Comparison of ENCODE assay signal across 13 cellular contexts in the genomic region with DNA sequence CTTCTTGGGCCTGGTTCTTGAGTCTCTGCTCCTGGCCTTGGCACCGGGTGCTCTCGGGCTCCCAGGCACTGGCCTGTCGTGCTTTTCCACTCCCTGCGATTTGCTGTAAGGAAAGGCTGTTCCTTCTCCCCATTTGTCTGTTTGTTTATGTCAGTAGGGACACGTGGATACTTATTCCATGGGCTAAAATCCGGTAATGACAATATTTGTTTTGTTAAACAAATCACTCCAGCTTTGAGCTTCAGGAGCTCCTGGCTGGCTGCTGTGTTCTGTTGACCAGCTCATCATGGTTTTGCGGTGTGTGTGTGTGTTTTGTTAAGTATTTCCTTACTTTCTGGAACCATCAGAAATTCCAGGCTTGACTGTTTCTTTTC. TPM values are rescaled to one million over a fixed set of nuclear protein-coding genes. Genes with fewer than 3 reads are reported as not detected.
A peak's percentile ranks its signal among the peaks of the same experiment; 100 is the strongest.
DNase-seq lines count a peak whose midpoint lies in the region; ATAC-seq, FAIRE-seq and TF ChIP-seq lines count a peak whose summit lies in the region.
"Had no signal": no experiment of that assay in that cellular context is flagged by ENCODE, and none has a peak within 500 bp of the region (broad histone marks: within the 10 kb centered on the region; RNA-seq: fewer than 3 reads in every experiment).

No MANE protein-coding gene starts in this region.

- no peak for TF ChIP-seq CTCF in HepG2 (CRISPR knock-in tag; IDR thresholded peaks at IDR 0.05)

- DNase-seq in SIG-M5 treated with dmso at 0.1 percent for 504 hours (lab: John Stamatoyannopoulos, UW; ENCODE audit: unreplicated experiment), result peak; percentile 25
- no peak for DNase-seq in SIG-M5 (lab: John Stamatoyannopoulos, UW)
- peak; percentile 26 for DNase-seq in NCI-H69 (lab: John Stamatoyannopoulos, UW)
- peak; percentile 40 for DNase-seq in HepG2 (ENCODE audit: low spot score)
- no peak for DNase-seq in activated T-cell treated with anti-CD3 and anti-CD28 coated beads, Interleukin-2, amount 50 U/mL, for 72 hours
- DNase-seq in SHP77 treated with DMSO at 0.1 percent for 48 hours (lab: John Stamatoyannopoulos, UW), result no peak
- DNase-seq in stimulated activated CD4-positive, alpha-beta T cell treated with anti-CD3 and anti-CD28 coated beads, Interleukin-2, amount 100 ng/mL, for 24 hours, result no peak
- DNase-seq: C1 segment of cervical spinal cord, NCI-H1930, NCI-H510A treated with DMSO at 0.1 percent for 48 hours, PC-3, SK-N-SH had no signal

- H3K4me3 ChIP-seq in HepG2 (replicated peaks in 1 of 3; ENCODE audit: insufficient read depth in 1 of 3, low read depth in 2 of 3, low read length in 3 of 3), result no peak overlapping the region

- H3K27ac ChIP-seq in HepG2 (ENCODE audit: extremely low read length, insufficient read depth, low read length), result no peak overlapping the region

- no peaks in the 10 kb centered on the region for H4K20me1 ChIP-seq in HepG2 (ENCODE audit: insufficient read depth, low read length)

- H3K79me2 ChIP-seq in HepG2 (ENCODE audit: insufficient read depth, low read length), result no peaks in the 10 kb centered on the region

- H3K4me1 ChIP-seq in HepG2 (ENCODE audit: insufficient read depth, low read length), result peaks cover 6% of the 10 kb centered on the region

- no peak for TF ChIP-seq POLR2A in HepG2 (IDR thresholded peaks at IDR 0.05; ENCODE audit: insufficient read depth in 1 of 2, low read depth in 2 of 2, low read length in 2 of 2)

- FAIRE-seq in HepG2 (lab: Jason Lieb, UNC), result no peak
- FAIRE-seq: A204.1 had no signal

- POLR2A ChIA-PET in HepG2 (lab: Yijun Ruan, JAX), result no interaction called here

- TF ChIP-seq EP300 in HepG2 (IDR thresholded peaks at IDR 0.05; ENCODE audit: low read depth in 2 of 2, low read length in 2 of 2) (no peak), HepG2 (CRISPR knock-in tag; IDR thresholded peaks at IDR 0.05; ENCODE audit: borderline replicate concordance) (no peak)

- in situ Hi-C loops in HepG2 (cut with HindIII; ENCODE audit: extremely low pct_ligation_motif_present, low pct_unique_long_range_greater_than_20kb), result no loop called here

- no peak overlapping the region for H2AFZ ChIP-seq in HepG2 (ENCODE audit: low read length)

- H3K27ac Mint-ChIP-seq in activated T-cell treated with anti-CD3 and anti-CD28 coated beads, Interleukin-2, amount 50 U/mL, for 72 hours, result no peak overlapping the region

- H3K36me3 ChIP-seq in HepG2 (replicated peaks in 1 of 2; ENCODE audit: control insufficient read depth in 1 of 2, insufficient read depth in 2 of 2, low read length in 2 of 2), result no peaks in the 10 kb centered on the region

- no peak overlapping the region for H3K9ac ChIP-seq in HepG2 (ENCODE audit: insufficient read depth, low read depth, low read length)
- H3K9ac ChIP-seq: SK-N-SH had no signal

- peaks cover 23% of the 10 kb centered on the region for H3K27me3 Mint-ChIP-seq in activated T-cell treated with anti-CD3 and anti-CD28 coated beads, Interleukin-2, amount 50 U/mL, for 72 hours (ENCODE audit: low read depth)

- peaks cover 3 to 4% of the 10 kb centered on the region in 2 donors for H3K9me3 Mint-ChIP-seq in activated T-cell treated with anti-CD3 and anti-CD28 coated beads, Interleukin-2, amount 50 U/mL, for 72 hours

- peaks cover 4 to 14% of the 10 kb centered on the region in 2 donors for H3K36me3 Mint-ChIP-seq in activated T-cell treated with anti-CD3 and anti-CD28 coated beads, Interleukin-2, amount 50 U/mL, for 72 hours (ENCODE audit: insufficient read depth in 2 of 2)

- H3K4me2 ChIP-seq in HepG2 (ENCODE audit: low read depth, low read length), result no peak overlapping the region
- H3K4me2 ChIP-seq: SK-N-SH had no signal

- no peak for TF ChIP-seq RAD21 in HepG2 (CRISPR knock-in tag; IDR thresholded peaks at IDR 0.05)

- WGBS in HepG2 (ENCODE audit: low lambda C conversion rate), result 1% methylated on average over 7 of the region's 7 CpGs

- ATAC-seq in HepG2, result peak; percentile 75
- ATAC-seq in activated T-cell treated with anti-CD3 and anti-CD28 coated beads, Interleukin-2, amount 50 U/mL, for 72 hours (replicated peaks in 1 of 2), result no peak
- ATAC-seq: PC-3 had no signal

- peaks cover 6 to 40% of the 10 kb centered on the region in 2 experiments for H3K27me3 ChIP-seq in HepG2 (ENCODE audit: control insufficient read depth in 1 of 2, insufficient read depth in 2 of 2, low read length in 2 of 2)

- intact Hi-C loops in HepG2 (cut with micrococcal nuclease; ENCODE audit: unreplicated experiment), result no loop called here

- no peaks in the 10 kb centered on the region for H3K4me1 Mint-ChIP-seq in activated T-cell treated with anti-CD3 and anti-CD28 coated beads, Interleukin-2, amount 50 U/mL, for 72 hours (ENCODE audit: low read depth)

- H3K4me3 Mint-ChIP-seq in activated T-cell treated with anti-CD3 and anti-CD28 coated beads, Interleukin-2, amount 50 U/mL, for 72 hours, result no peak overlapping the region

- CTCF ChIA-PET in HepG2 (lab: Yijun Ruan, JAX; ENCODE audit: low intra/inter-chr PET ratio, low total read pairs), result no interaction called here

- H3K9me3 ChIP-seq in HepG2 (ENCODE audit: low read length), result peaks cover 22% of the 10 kb centered on the region
- H3K9me3 ChIP-seq: SK-N-SH had no signal

- BruUV-seq in HepG2 (replicated peaks; lab: Mats Ljungman, UMichigan), result no TSS peak

TF ChIP-seq in HepG2, 621 proteins besides CTCF, POLR2A, EP300 and RAD21 (continues in another document):
- TF ChIP-seq BHLHE40 (IDR thresholded peaks at IDR 0.05; ENCODE audit: low read length) (peak; percentile 26; the same call in 1 of the 2 replicates), SAP130 (CRISPR knock-in tag; IDR thresholded peaks at IDR 0.05; ENCODE audit: low read depth) (0 out of 2 replicates have a peak, but pooled peaks have one; percentile 40)
- TF ChIP-seq, protein P1, sequence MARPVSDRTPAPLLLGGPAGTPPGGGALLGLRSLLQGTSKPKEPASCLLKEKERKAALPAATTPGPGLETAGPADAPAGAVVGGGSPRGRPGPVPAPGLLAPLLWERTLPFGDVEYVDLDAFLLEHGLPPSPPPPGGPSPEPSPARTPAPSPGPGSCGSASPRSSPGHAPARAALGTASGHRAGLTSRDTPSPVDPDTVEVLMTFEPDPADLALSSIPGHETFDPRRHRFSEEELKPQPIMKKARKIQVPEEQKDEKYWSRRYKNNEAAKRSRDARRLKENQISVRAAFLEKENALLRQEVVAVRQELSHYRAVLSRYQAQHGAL (CRISPR knock-in tag; IDR thresholded peaks at IDR 0.05; ENCODE audit: not compliant biosample characterization), result no peak
- TF ChIP-seq, protein P2, sequence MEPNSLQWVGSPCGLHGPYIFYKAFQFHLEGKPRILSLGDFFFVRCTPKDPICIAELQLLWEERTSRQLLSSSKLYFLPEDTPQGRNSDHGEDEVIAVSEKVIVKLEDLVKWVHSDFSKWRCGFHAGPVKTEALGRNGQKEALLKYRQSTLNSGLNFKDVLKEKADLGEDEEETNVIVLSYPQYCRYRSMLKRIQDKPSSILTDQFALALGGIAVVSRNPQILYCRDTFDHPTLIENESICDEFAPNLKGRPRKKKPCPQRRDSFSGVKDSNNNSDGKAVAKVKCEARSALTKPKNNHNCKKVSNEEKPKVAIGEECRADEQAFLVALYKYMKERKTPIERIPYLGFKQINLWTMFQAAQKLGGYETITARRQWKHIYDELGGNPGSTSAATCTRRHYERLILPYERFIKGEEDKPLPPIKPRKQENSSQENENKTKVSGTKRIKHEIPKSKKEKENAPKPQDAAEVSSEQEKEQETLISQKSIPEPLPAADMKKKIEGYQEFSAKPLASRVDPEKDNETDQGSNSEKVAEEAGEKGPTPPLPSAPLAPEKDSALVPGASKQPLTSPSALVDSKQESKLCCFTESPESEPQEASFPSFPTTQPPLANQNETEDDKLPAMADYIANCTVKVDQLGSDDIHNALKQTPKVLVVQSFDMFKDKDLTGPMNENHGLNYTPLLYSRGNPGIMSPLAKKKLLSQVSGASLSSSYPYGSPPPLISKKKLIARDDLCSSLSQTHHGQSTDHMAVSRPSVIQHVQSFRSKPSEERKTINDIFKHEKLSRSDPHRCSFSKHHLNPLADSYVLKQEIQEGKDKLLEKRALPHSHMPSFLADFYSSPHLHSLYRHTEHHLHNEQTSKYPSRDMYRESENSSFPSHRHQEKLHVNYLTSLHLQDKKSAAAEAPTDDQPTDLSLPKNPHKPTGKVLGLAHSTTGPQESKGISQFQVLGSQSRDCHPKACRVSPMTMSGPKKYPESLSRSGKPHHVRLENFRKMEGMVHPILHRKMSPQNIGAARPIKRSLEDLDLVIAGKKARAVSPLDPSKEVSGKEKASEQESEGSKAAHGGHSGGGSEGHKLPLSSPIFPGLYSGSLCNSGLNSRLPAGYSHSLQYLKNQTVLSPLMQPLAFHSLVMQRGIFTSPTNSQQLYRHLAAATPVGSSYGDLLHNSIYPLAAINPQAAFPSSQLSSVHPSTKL (CRISPR knock-in tag; IDR thresholded peaks at IDR 0.05), result peak; percentile 38

RNA-seq across cellular contexts. Expression of a gene that starts 17.5 kb away (rescaled TPM):
- total RNA-seq in HepG2 (2016; rRNA removed; fragmentation: Illumina TruSeq; extraction: Trizol), result 0.04 and 0.11 TPM in 2 replicates
- total RNA-seq in HepG2 (2016; cell fraction: cytosol; rRNA removed; fragmentation: Illumina TruSeq; extraction: Trizol; ENCODE audit: low read depth), result not detected in 2 replicates
- 0.11 TPM in 1 of 2 replicates, not detected in the other for total RNA-seq in HepG2 (2016; cell fraction: insoluble cytoplasmic fraction; rRNA removed; fragmentation: Illumina TruSeq; extraction: Trizol)
- total RNA-seq in HepG2 (2016; cell fraction: membrane; rRNA removed; fragmentation: Illumina TruSeq; extraction: Trizol), result 0.03 TPM in 2 replicates
- 0.12 and 0.22 TPM in 2 replicates for total RNA-seq in HepG2 (2016; cell fraction: nucleus; rRNA removed; fragmentation: Illumina TruSeq; extraction: Trizol)
- polyA plus RNA-seq in HepG2 (2011; rRNA removed), result 0.03 and 0.12 TPM in 2 replicates
- 0.01 and 0.03 TPM in 2 replicates for polyA plus RNA-seq in HepG2 (2011; cell fraction: cytosol; rRNA removed)
- polyA plus RNA-seq in HepG2 (2011; cell fraction: nucleus; rRNA removed), result 0.40 and 0.45 TPM in 2 replicates
- polyA plus RNA-seq in HepG2 (2012), result 0.07 and 0.12 TPM in 2 replicates
- polyA plus RNA-seq in HepG2 (2016; cell fraction: cytosol; fragmentation: Illumina TruSeq; extraction: Trizol; ENCODE audit: low read depth), result 0.02 TPM in 1 of 2 replicates, not detected in the other
- polyA plus RNA-seq in HepG2 (2016; cell fraction: insoluble cytoplasmic fraction; fragmentation: Illumina TruSeq; extraction: Trizol; ENCODE audit: low read depth), result 0.04 and 0.08 TPM in 2 replicates
- polyA plus RNA-seq in HepG2 (2016; cell fraction: membrane; fragmentation: Illumina TruSeq; extraction: Trizol; ENCODE audit: low read depth), result 0.03 TPM in 1 of 2 replicates, not detected in the other
- polyA plus RNA-seq in HepG2 (2016; cell fraction: nucleus; fragmentation: Illumina TruSeq; extraction: Trizol; ENCODE audit: insufficient read depth, low read depth), result 0.45 and 0.53 TPM in 2 replicates
- 0.07 TPM in 1 of 2 replicates, not detected in the other for polyA minus RNA-seq in HepG2 (2011; rRNA and poly(A)+ RNA removed; ENCODE audit: low replicate concordance)
- polyA minus RNA-seq in HepG2 (2011; cell fraction: cytosol; rRNA and poly(A)+ RNA removed), result not detected in 2 replicates
- 0.12 and 0.26 TPM in 2 replicates for polyA minus RNA-seq in HepG2 (2011; cell fraction: nucleus; rRNA and poly(A)+ RNA removed)
- total RNA-seq in activated T-cell treated with anti-CD3 and anti-CD28 coated beads, Interleukin-2, amount 50 U/mL, for 72 hours, result 1 to 10 TPM; 2.7 to 6.6 TPM

Comparison
In these comparisons a context has a peak if more than half of its experiments do, and no peak if none do; other contexts are left out.
1. DNase-seq: peak in SIG-M5 treated with dmso at 0.1 percent for 504 hours (single experiment), NCI-H69 (single experiment) and HepG2 (single experiment); none in SIG-M5 (single experiment), activated T-cell treated with anti-CD3 and anti-CD28 coated beads, Interleukin-2, amount 50 U/mL, for 72 hours (0 of 2), SHP77 treated with DMSO at 0.1 percent for 48 hours (single experiment) and stimulated activated CD4-positive, alpha-beta T cell treated with anti-CD3 and anti-CD28 coated beads, Interleukin-2, amount 100 ng/mL, for 24 hours (0 of 2).